ENCODE assay signal across 13 cellular contexts in genomic region chr14:55221186-55221585, GRCh38. TPM values are rescaled to one million over a fixed set of nuclear protein-coding genes. Genes with fewer than 3 reads are reported as not detected.
DNase-seq lines count a peak whose midpoint lies in the region; ATAC-seq, FAIRE-seq and TF ChIP-seq lines count a peak whose summit lies in the region.
"Had no signal": no experiment of that assay in that cellular context is flagged by ENCODE, and none has a peak within 500 bp of the region (broad histone marks: within the 10 kb centered on the region; RNA-seq: fewer than 3 reads in every experiment).

No MANE protein-coding gene starts in this region.

- no peak for TF ChIP-seq POLR2A in GM12892 (IDR thresholded peaks at IDR 0.05; ENCODE audit: low read depth, low read length)

- no peaks in the 10 kb centered on the region for H4K20me1 ChIP-seq in PC-3 (ENCODE audit: low read length)

- H3K9me3 ChIP-seq in PC-3 (ENCODE audit: low read length), result no peaks in the 10 kb centered on the region

- no peaks in the 10 kb centered on the region for H3K36me3 ChIP-seq in PC-3 (ENCODE audit: low read depth, low read length)

- H3K27me3 ChIP-seq in PC-3 (ENCODE audit: low read length), result no peaks in the 10 kb centered on the region

- H3K4me1 ChIP-seq in PC-3 (ENCODE audit: insufficient read depth, low read length), result peaks cover 19% of the 10 kb centered on the region

- peak overlapping the region; percentile 12 for H3K4me2 ChIP-seq in PC-3 (ENCODE audit: low read length)

- no peak overlapping the region for H3K9ac ChIP-seq in PC-3 (ENCODE audit: low read length)

- no peak overlapping the region for H2AFZ ChIP-seq in PC-3 (ENCODE audit: low read length)

- FAIRE-seq in GM12892 (lab: Jason Lieb, UNC), result no peak

- H3K79me2 ChIP-seq in PC-3 (ENCODE audit: low read length), result no peaks in the 10 kb centered on the region

- no peaks in the 10 kb centered on the region for H3K9me2 ChIP-seq in PC-3 (replicated peaks; ENCODE audit: low read length)

- DNase-seq in ELR (ENCODE audit: low read depth) (peak; percentile 83), PC-3 (peak; percentile 86), epithelial cell of esophagus (ENCODE audit: low read depth) (peak; percentile 70), myocyte (ENCODE audit: low read depth) (peak; percentile 27), GM12892 (ENCODE audit: insufficient read length) (no peak), HuH-7 (ENCODE audit: low spot score) (no peak), Kasumi-1 (lab: John Stamatoyannopoulos, UW) (no peak)
- DNase-seq in stimulated activated CD8-positive, alpha-beta memory T cell treated with anti-CD3 and anti-CD28 coated beads, Interleukin-4, amount 100 ng/mL, for 48 hours, result no peak
- DNase-seq: caudate nucleus, islet precursor cell, MM.1S, naive B cell, retina had no signal

- intact Hi-C loops in PC-3 (cut with micrococcal nuclease), result no loop called here

- no TSS peak for BruUV-seq in PC-3 (replicated peaks; lab: Mats Ljungman, UMichigan)

- peak; percentile 89 for ATAC-seq in PC-3

- TF ChIP-seq CTCF in PC-3 (conservative IDR thresholded peaks at IDR 0.05; ENCODE audit: low read depth, low read length) (no peak), epithelial cell of esophagus (IDR thresholded peaks at IDR 0.05; ENCODE audit: insufficient read depth, low read depth, low read length, missing control alignments) (no peak)

- H3K4me3 ChIP-seq in PC-3 (ENCODE audit: low read length) (no peak overlapping the region), epithelial cell of esophagus (ENCODE audit: low read length) (no peak overlapping the region)

- H3K27ac ChIP-seq in PC-3 (ENCODE audit: low read length), result peak overlapping the region; percentile 1; the same call in 1 of the 2 replicates

- CTCF ChIA-PET in PC-3 (lab: Charles Lee), result interaction anchor here (0.6 kb wide), 3 partner anchors 10 to 570 kb away, joined by 3 to 6 read pairs (median 4); no protein-coding TSS in a partner anchor

- POLR2A ChIA-PET in PC-3 (lab: Charles Lee; ENCODE audit: unreplicated experiment), result no interaction called here

- H3F3A ChIP-seq in PC-3 (ENCODE audit: low read length, unreplicated experiment), result no peaks in the 10 kb centered on the region

RNA-seq across cellular contexts. Expression of gene DLGAP5, which starts 29.8 kb away (rescaled TPM):
- total RNA-seq in PC-3 (2014; rRNA removed) (94.1 and 97.9 TPM in 2 replicates), myocyte (0.27 and 0.94 TPM in 2 replicates)
- polyA plus RNA-seq in myocyte (2012), result 0.14 TPM
- 32.3 TPM for polyA plus RNA-seq in GM12892 (2012; ENCODE audit: missing spikeins)

RNA-seq across cellular contexts. Expression of gene FBXO34, which starts 50.0 kb away (rescaled TPM):
- 33.6 and 35.9 TPM in 2 replicates for total RNA-seq in PC-3 (2014; rRNA removed)
- total RNA-seq in myocyte, result 20.9 and 30.3 TPM in 2 replicates
- 12.3 TPM for polyA plus RNA-seq in myocyte (2012)
- 15.1 TPM for polyA plus RNA-seq in GM12892 (2012; ENCODE audit: missing spikeins)

Comparison
In these comparisons a context has a peak if more than half of its experiments do, and no peak if none do; other contexts are left out.
1. DNase-seq: peak in ELR (single experiment), PC-3 (single experiment), epithelial cell of esophagus (single experiment) and myocyte (single experiment); none in stimulated activated CD8-positive, alpha-beta memory T cell treated with anti-CD3 and anti-CD28 coated beads, Interleukin-4, amount 100 ng/mL, for 48 hours (single experiment), GM12892 (single experiment), HuH-7 (single experiment) and Kasumi-1 (0 of 2).
2. RNA of gene DLGAP5, which starts 29.8 kb away (total RNA-seq): 94.1 to 97.9 TPM in PC-3; 0.27 to 0.94 TPM in myocyte; every median in the first group is over 10 times any median in the second.